Comparison of ENCODE assay signal across 1 cellular context in the genomic region with DNA sequence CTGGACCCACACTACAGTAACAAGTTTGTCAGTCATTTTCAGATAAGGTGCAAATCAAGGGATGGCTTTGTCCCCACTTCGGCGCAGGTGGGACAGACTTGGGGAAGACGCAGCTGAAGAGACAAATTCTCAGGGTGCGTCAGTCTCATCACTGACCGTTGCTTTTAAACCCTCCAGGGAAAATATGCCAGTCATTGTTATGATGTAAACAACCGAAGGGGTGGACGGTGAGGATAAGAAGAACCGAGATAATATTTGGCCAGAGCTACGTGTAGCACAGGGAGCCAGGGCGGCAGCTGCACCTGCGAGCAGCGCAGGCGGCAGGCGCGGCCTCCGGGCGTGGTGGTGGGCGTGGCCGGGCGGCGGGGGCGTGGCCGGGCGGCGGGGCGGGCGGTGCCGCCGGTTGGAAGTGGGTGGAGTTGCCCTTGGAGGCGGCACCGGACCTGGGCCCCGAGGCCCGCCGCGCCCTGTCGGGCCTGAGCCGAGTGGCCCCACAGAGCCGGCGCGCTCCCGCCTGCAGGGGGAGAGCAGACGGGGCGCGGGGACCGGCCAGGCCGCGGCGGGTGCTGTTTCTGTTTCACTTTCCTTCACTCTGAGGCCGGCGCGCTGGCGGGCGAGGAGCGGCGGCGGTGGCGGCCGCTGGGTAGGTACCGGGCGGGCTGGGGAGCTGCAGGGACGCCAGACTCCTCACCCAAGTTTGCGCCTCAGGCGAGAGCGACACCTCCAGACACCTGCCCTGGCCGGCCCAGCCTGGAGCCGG.
TF ChIP-seq lines count a peak whose summit lies in the region.

A gene (plus strand): TSS at position 470 of the 760 bp plus-strand sequence. CDS start 2,209 bp downstream, outside the sequence.

TF ChIP-seq in HepG2, 621 proteins besides CTCF, POLR2A, EP300 and RAD21 (continued from another document and continues in another):
- TF ChIP-seq, protein P1, sequence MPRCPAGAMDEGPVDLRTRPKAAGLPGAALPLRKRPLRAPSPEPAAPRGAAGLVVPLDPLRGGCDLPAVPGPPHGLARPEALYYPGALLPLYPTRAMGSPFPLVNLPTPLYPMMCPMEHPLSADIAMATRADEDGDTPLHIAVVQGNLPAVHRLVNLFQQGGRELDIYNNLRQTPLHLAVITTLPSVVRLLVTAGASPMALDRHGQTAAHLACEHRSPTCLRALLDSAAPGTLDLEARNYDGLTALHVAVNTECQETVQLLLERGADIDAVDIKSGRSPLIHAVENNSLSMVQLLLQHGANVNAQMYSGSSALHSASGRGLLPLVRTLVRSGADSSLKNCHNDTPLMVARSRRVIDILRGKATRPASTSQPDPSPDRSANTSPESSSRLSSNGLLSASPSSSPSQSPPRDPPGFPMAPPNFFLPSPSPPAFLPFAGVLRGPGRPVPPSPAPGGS (CRISPR knock-in tag; IDR thresholded peaks at IDR 0.05) = no peak
- TF ChIP-seq NFE2L2 (IDR thresholded peaks at IDR 0.05; ENCODE audit: low read length) = peak; percentile 95
- TF ChIP-seq, protein P2, sequence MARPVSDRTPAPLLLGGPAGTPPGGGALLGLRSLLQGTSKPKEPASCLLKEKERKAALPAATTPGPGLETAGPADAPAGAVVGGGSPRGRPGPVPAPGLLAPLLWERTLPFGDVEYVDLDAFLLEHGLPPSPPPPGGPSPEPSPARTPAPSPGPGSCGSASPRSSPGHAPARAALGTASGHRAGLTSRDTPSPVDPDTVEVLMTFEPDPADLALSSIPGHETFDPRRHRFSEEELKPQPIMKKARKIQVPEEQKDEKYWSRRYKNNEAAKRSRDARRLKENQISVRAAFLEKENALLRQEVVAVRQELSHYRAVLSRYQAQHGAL (CRISPR knock-in tag; IDR thresholded peaks at IDR 0.05; ENCODE audit: not compliant biosample characterization) = no peak
- TF ChIP-seq, protein P3, sequence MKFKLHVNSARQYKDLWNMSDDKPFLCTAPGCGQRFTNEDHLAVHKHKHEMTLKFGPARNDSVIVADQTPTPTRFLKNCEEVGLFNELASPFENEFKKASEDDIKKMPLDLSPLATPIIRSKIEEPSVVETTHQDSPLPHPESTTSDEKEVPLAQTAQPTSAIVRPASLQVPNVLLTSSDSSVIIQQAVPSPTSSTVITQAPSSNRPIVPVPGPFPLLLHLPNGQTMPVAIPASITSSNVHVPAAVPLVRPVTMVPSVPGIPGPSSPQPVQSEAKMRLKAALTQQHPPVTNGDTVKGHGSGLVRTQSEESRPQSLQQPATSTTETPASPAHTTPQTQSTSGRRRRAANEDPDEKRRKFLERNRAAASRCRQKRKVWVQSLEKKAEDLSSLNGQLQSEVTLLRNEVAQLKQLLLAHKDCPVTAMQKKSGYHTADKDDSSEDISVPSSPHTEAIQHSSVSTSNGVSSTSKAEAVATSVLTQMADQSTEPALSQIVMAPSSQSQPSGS (CRISPR knock-in tag; IDR thresholded peaks at IDR 0.05) = 0 out of 2 replicates have a peak, but pooled peaks have one; percentile 1
- TF ChIP-seq EHMT2 (IDR thresholded peaks at IDR 0.05; ENCODE audit: borderline replicate concordance, low read depth, low read length) = no peak
- no peak for TF ChIP-seq ZNF530 (CRISPR knock-in tag; IDR thresholded peaks at IDR 0.05; ENCODE audit: low read depth)
- peak; percentile 33; the same call in 1 of the 2 replicates for TF ChIP-seq POLR2AphosphoS2 (IDR thresholded peaks at IDR 0.05; ENCODE audit: low read depth, low read length)
- no peak; a peak in 2 of 4 replicates for TF ChIP-seq KLF16 (CRISPR knock-in tag; IDR thresholded peaks at IDR 0.05)
- no peak for TF ChIP-seq PTBP1 (IDR thresholded peaks at IDR 0.05; ENCODE audit: low read depth, low read length, poor library complexity, severe bottlenecking)
- peak; percentile 77; the same call in 1 of the 2 replicates for TF ChIP-seq TBX3 (IDR thresholded peaks at IDR 0.05; ENCODE audit: borderline replicate concordance)
- no peak for TF ChIP-seq GLI4 (CRISPR knock-in tag; IDR thresholded peaks at IDR 0.05; ENCODE audit: borderline replicate concordance)
- no peak for TF ChIP-seq XRCC5 (optimal IDR thresholded peaks at IDR 0.05; ENCODE audit: low read length)
- TF ChIP-seq, protein P4, sequence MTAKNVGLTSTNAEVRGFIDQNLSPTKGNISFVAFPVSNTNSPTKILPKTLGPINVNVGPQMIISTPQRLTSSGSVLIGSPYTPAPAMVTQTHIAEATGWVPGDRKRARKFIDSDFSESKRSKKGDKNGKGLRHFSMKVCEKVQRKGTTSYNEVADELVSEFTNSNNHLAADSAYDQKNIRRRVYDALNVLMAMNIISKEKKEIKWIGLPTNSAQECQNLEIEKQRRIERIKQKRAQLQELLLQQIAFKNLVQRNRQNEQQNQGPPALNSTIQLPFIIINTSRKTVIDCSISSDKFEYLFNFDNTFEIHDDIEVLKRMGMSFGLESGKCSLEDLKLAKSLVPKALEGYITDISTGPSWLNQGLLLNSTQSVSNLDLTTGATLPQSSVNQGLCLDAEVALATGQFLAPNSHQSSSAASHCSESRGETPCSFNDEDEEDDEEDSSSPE (CRISPR knock-in tag; IDR thresholded peaks at IDR 0.05) = no peak; the same call in 1 of the 2 replicates
- TF ChIP-seq HMG20B (CRISPR knock-in tag; conservative IDR thresholded peaks at IDR 0.05) = no peak; the same call in 1 of the 2 replicates
- TF ChIP-seq, protein P5, sequence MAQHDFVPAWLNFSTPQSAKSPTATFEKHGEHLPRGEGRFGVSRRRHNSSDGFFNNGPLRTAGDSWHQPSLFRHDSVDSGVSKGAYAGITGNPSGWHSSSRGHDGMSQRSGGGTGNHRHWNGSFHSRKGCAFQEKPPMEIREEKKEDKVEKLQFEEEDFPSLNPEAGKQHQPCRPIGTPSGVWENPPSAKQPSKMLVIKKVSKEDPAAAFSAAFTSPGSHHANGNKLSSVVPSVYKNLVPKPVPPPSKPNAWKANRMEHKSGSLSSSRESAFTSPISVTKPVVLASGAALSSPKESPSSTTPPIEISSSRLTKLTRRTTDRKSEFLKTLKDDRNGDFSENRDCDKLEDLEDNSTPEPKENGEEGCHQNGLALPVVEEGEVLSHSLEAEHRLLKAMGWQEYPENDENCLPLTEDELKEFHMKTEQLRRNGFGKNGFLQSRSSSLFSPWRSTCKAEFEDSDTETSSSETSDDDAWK (CRISPR knock-in tag; IDR thresholded peaks at IDR 0.05) = no peak
- no peak for TF ChIP-seq MTF2 (CRISPR knock-in tag; IDR thresholded peaks at IDR 0.05; ENCODE audit: borderline replicate concordance)
- no peak for TF ChIP-seq SNRNP70 (IDR thresholded peaks at IDR 0.05; ENCODE audit: low read depth, low read length)
- no peak; the same call in 1 of the 2 replicates for TF ChIP-seq SRY (CRISPR knock-in tag; IDR thresholded peaks at IDR 0.05)
- TF ChIP-seq, protein P6, sequence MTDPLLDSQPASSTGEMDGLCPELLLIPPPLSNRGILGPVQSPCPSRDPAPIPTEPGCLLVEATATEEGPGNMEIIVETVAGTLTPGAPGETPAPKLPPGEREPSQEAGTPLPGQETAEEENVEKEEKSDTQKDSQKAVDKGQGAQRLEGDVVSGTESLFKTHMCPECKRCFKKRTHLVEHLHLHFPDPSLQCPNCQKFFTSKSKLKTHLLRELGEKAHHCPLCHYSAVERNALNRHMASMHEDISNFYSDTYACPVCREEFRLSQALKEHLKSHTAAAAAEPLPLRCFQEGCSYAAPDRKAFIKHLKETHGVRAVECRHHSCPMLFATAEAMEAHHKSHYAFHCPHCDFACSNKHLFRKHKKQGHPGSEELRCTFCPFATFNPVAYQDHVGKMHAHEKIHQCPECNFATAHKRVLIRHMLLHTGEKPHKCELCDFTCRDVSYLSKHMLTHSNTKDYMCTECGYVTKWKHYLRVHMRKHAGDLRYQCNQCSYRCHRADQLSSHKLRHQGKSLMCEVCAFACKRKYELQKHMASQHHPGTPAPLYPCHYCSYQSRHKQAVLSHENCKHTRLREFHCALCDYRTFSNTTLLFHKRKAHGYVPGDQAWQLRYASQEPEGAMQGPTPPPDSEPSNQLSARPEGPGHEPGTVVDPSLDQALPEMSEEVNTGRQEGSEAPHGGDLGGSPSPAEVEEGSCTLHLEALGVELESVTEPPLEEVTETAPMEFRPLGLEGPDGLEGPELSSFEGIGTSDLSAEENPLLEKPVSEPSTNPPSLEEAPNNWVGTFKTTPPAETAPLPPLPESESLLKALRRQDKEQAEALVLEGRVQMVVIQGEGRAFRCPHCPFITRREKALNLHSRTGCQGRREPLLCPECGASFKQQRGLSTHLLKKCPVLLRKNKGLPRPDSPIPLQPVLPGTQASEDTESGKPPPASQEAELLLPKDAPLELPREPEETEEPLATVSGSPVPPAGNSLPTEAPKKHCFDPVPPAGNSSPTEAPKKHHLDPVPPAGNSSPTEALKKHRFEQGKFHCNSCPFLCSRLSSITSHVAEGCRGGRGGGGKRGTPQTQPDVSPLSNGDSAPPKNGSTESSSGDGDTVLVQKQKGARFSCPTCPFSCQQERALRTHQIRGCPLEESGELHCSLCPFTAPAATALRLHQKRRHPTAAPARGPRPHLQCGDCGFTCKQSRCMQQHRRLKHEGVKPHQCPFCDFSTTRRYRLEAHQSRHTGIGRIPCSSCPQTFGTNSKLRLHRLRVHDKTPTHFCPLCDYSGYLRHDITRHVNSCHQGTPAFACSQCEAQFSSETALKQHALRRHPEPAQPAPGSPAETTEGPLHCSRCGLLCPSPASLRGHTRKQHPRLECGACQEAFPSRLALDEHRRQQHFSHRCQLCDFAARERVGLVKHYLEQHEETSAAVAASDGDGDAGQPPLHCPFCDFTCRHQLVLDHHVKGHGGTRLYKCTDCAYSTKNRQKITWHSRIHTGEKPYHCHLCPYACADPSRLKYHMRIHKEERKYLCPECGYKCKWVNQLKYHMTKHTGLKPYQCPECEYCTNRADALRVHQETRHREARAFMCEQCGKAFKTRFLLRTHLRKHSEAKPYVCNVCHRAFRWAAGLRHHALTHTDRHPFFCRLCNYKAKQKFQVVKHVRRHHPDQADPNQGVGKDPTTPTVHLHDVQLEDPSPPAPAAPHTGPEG (CRISPR knock-in tag; IDR thresholded peaks at IDR 0.05) = peak; percentile 83
- TF ChIP-seq MED1 (CRISPR knock-in tag; IDR thresholded peaks at IDR 0.05) = no peak; the same call in none of the 2 replicates
- no peak; the same call in 1 of the 2 replicates for TF ChIP-seq TBX2 (CRISPR knock-in tag; IDR thresholded peaks at IDR 0.05; ENCODE audit: borderline replicate concordance)
- TF ChIP-seq RELA (CRISPR knock-in tag; IDR thresholded peaks at IDR 0.05) = no peak
- no peak for TF ChIP-seq ZNF816 (CRISPR knock-in tag; IDR thresholded peaks at IDR 0.05; ENCODE audit: borderline replicate concordance)
- peak; percentile 59; the same call in 1 of the 2 replicates for TF ChIP-seq ZNF350 (CRISPR knock-in tag; IDR thresholded peaks at IDR 0.05; ENCODE audit: borderline replicate concordance, low read depth)
- TF ChIP-seq, protein P7, sequence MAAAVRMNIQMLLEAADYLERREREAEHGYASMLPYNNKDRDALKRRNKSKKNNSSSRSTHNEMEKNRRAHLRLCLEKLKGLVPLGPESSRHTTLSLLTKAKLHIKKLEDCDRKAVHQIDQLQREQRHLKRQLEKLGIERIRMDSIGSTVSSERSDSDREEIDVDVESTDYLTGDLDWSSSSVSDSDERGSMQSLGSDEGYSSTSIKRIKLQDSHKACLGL (CRISPR knock-in tag; IDR thresholded peaks at IDR 0.05) = peak; percentile 87
- TF ChIP-seq KDM4B (CRISPR knock-in tag; IDR thresholded peaks at IDR 0.05) = no peak
- no peak for TF ChIP-seq ZNF83 (CRISPR knock-in tag; IDR thresholded peaks at IDR 0.05; ENCODE audit: borderline replicate concordance)
- peak; percentile 88; the same call in 1 of the 2 replicates for TF ChIP-seq NCOR1 (IDR thresholded peaks at IDR 0.05; ENCODE audit: borderline replicate concordance, low read length)
- no peak for TF ChIP-seq ZNF883 (CRISPR knock-in tag; IDR thresholded peaks at IDR 0.05; ENCODE audit: not compliant biosample characterization)
- no peak for TF ChIP-seq CAMTA2 (CRISPR knock-in tag; IDR thresholded peaks at IDR 0.05; ENCODE audit: borderline replicate concordance)
- TF ChIP-seq NKX3-1 (CRISPR knock-in tag; IDR thresholded peaks at IDR 0.05) = 0 out of 2 replicates have a peak, but pooled peaks have one; percentile 19
- no peak for TF ChIP-seq TMF1 (CRISPR knock-in tag; IDR thresholded peaks at IDR 0.05; ENCODE audit: low read depth)
- no peak for TF ChIP-seq ZNF607 (CRISPR knock-in tag; IDR thresholded peaks at IDR 0.05; ENCODE audit: borderline replicate concordance)
- TF ChIP-seq, protein P8, sequence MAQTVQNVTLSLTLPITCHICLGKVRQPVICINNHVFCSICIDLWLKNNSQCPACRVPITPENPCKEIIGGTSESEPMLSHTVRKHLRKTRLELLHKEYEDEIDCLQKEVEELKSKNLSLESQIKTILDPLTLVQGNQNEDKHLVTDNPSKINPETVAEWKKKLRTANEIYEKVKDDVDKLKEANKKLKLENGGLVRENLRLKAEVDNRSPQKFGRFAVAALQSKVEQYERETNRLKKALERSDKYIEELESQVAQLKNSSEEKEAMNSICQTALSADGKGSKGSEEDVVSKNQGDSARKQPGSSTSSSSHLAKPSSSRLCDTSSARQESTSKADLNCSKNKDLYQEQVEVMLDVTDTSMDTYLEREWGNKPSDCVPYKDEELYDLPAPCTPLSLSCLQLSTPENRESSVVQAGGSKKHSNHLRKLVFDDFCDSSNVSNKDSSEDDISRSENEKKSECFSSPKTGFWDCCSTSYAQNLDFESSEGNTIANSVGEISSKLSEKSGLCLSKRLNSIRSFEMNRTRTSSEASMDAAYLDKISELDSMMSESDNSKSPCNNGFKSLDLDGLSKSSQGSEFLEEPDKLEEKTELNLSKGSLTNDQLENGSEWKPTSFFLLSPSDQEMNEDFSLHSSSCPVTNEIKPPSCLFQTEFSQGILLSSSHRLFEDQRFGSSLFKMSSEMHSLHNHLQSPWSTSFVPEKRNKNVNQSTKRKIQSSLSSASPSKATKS (CRISPR knock-in tag; IDR thresholded peaks at IDR 0.05) = no peak
- no peak for TF ChIP-seq ZNF557 (CRISPR knock-in tag; IDR thresholded peaks at IDR 0.05)
- no peak; the same call in 1 of the 2 replicates for TF ChIP-seq ZNF790 (CRISPR knock-in tag; IDR thresholded peaks at IDR 0.05; ENCODE audit: borderline replicate concordance)
- no peak for TF ChIP-seq RFX1 (IDR thresholded peaks at IDR 0.05)
- TF ChIP-seq SAP130 (CRISPR knock-in tag; IDR thresholded peaks at IDR 0.05; ENCODE audit: low read depth) = peak; percentile 75
- TF ChIP-seq ZNF703 (CRISPR knock-in tag; IDR thresholded peaks at IDR 0.05; ENCODE audit: borderline replicate concordance) = no peak
- TF ChIP-seq, protein P9, sequence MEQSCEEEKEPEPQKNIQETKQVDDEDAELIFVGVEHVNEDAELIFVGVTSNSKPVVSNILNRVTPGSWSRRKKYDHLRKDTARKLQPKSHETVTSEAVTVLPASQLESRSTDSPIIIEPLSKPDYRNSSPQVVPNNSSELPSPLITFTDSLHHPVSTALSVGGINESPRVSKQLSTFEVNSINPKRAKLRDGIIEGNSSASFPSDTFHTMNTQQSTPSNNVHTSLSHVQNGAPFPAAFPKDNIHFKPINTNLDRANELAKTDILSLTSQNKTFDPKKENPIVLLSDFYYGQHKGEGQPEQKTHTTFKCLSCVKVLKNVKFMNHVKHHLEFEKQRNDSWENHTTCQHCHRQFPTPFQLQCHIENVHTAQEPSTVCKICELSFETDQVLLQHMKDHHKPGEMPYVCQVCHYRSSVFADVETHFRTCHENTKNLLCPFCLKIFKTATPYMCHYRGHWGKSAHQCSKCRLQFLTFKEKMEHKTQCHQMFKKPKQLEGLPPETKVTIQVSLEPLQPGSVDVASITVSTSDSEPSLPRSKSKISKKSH (CRISPR knock-in tag; IDR thresholded peaks at IDR 0.05; ENCODE audit: borderline replicate concordance) = no peak
- no peak for TF ChIP-seq ZNF468 (CRISPR knock-in tag; IDR thresholded peaks at IDR 0.05)
- no peak for TF ChIP-seq ARHGAP35 (CRISPR knock-in tag; IDR thresholded peaks at IDR 0.05; ENCODE audit: borderline replicate concordance)
